Comparison of ENCODE assay signal across 24 cellular contexts in the genomic region with DNA sequence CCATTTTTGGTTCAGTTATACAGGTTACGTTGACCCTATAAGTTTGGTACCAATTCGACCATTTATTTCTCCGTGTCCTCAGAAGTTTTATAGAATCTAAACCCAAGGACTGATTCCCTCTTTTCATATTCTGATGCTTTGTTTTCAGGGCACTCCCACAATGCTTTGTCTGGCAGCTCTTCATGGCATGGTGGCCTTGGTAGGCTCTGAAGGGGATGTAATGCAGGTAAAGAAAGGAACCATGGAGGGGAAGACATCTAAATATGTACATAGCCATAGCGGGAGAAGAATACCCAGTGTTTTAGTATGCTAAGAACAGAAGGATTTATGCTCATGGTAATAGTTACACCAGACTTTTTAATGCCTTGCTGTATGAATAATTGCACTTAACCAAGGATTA.
"Had no signal": no experiment of that assay in that cellular context is flagged by ENCODE, and none has a peak within 500 bp of the region (broad histone marks: within the 10 kb centered on the region; RNA-seq: fewer than 3 reads in every experiment).

No MANE protein-coding gene starts in this region.

- H3K27me3 ChIP-seq: adrenal gland, SJCRH30 had no signal

- H3K27ac Mint-ChIP-seq: activated CD8-positive, alpha-beta T cell treated with anti-CD3 and anti-CD28 coated beads, Interleukin-2, amount 10 ng/mL, durations not matched to agents 7 days and 5 days; activated naive CD8-positive, alpha-beta T cell treated with anti-CD3 and anti-CD28 coated beads, Interleukin-2, amount 10 ng/mL, durations not matched to agents 7 days and 5 days; T-helper 1 cell treated with Interleukin-12 subunit alpha and Interleukin-12 subunit beta and Interleukin-4 antibody, amounts not matched to agents 30 μg/mL and 1 μg/mL, for 36 hours had no signal

- H3K4me3 Mint-ChIP-seq: activated CD8-positive, alpha-beta T cell treated with anti-CD3 and anti-CD28 coated beads, Interleukin-2, amount 10 ng/mL, durations not matched to agents 7 days and 5 days; activated naive CD8-positive, alpha-beta T cell treated with anti-CD3 and anti-CD28 coated beads, Interleukin-2, amount 10 ng/mL, durations not matched to agents 7 days and 5 days; T-helper 1 cell treated with Interleukin-12 subunit alpha and Interleukin-12 subunit beta and Interleukin-4 antibody, amounts not matched to agents 30 μg/mL and 1 μg/mL, for 36 hours had no signal

- H3K4me1 ChIP-seq: SJCRH30 had no signal

- H3K9ac ChIP-seq: SK-N-SH had no signal

- H3K4me3 ChIP-seq: adrenal gland, SJCRH30 had no signal

- H3K4me2 ChIP-seq: SK-N-SH had no signal

- H3K27ac ChIP-seq: adrenal gland, SJCRH30 had no signal

- H3K9me3 Mint-ChIP-seq: activated naive CD8-positive, alpha-beta T cell treated with anti-CD3 and anti-CD28 coated beads, Interleukin-2, amount 10 ng/mL, durations not matched to agents 7 days and 5 days; T-helper 1 cell treated with Interleukin-12 subunit alpha and Interleukin-12 subunit beta and Interleukin-4 antibody, amounts not matched to agents 30 μg/mL and 1 μg/mL, for 36 hours had no signal

- DNase-seq: activated CD4-positive, alpha-beta T cell treated with anti-CD3 and anti-CD28 coated beads for 48 hours; activated CD4-positive, alpha-beta T cell treated with anti-CD3 and anti-CD28 coated beads, Interleukin-2, amount 50 U/mL, for 4 hours; activated CD4-positive, CD25-positive, alpha-beta regulatory T cell treated with anti-CD3 and anti-CD28 coated beads, Interleukin-2, amount 50 U/mL, for 72 hours; activated CD8-positive, alpha-beta memory T cell treated with anti-CD3 and anti-CD28 coated beads, Interleukin-2, amount 50 U/mL, for 48 hours; activated CD8-positive, alpha-beta T cell treated with anti-CD3 and anti-CD28 coated beads, Interleukin-2, amount 10 ng/mL, durations not matched to agents 7 days and 5 days; activated naive CD4-positive, alpha-beta T cell treated with anti-CD3 and anti-CD28 coated beads, Interleukin-2, amount 50 U/mL, for 16 hours; activated naive CD8-positive, alpha-beta T cell treated with anti-CD3 and anti-CD28 coated beads, Interleukin-2, amount 10 ng/mL, durations not matched to agents 7 days and 5 days; activated T-cell treated with anti-CD3 and anti-CD28 coated beads, Interleukin-2, amount 50 U/mL, for 1 hour; adrenal gland; anterior cingulate cortex; cerebellar nuclear complex; NCI-H1092; NCI-H1417 treated with DMSO at 0.1 percent for 48 hours; NCI-H1694; NCI-H2029; NCI-H345; NCI-H510A; NCI-H526 treated with DMSO at 0.1 percent for 48 hours; NCI-H82; OCI-M1; RPMI8226; SJCRH30; SK-N-SH had no signal

- H3K27me3 Mint-ChIP-seq: activated naive CD8-positive, alpha-beta T cell treated with anti-CD3 and anti-CD28 coated beads, Interleukin-2, amount 10 ng/mL, durations not matched to agents 7 days and 5 days had no signal

- H3K9me3 ChIP-seq: adrenal gland, SJCRH30, SK-N-SH had no signal

- H3K9me2 ChIP-seq: SK-N-SH had no signal
